19 cellular contexts compared by ENCODE assay signal in genomic region chr18:23953984-23954383, GRCh38.
"Had no signal": no experiment of that assay in that cellular context is flagged by ENCODE, and none has a peak within 500 bp of the region (broad histone marks: within the 10 kb centered on the region; RNA-seq: fewer than 3 reads in every experiment).

No MANE protein-coding gene starts in this region.

- FAIRE-seq: RCC 7860 had no signal

- DNase-seq: KBM-7, MV-4-11, NCI-H1048, NCI-H1105, NCI-H1436 treated with DMSO at 0.1 percent for 48 hours, NCI-H1694, NCI-H187 treated with DMSO at 0.1 percent for 48 hours, NCI-H2029 treated with DMSO at 0.1 percent for 48 hours, NCI-H2171, NCI-H226, NCI-H446, NCI-H510A, NCI-H524 treated with DMSO at 0.1 percent for 48 hours, NCI-H69, NCI-H774, Right ventricle myocardium superior, RPMI8226, SIG-M5 had no signal
